ENCODE assay signal across 8 cellular contexts in genomic region chr16:30762991-30763725, GRCh38. TPM values are rescaled to one million over a fixed set of nuclear protein-coding genes. Genes with fewer than 3 reads are reported as not detected.
A peak's percentile ranks its signal among the peaks of the same experiment; 100 is the strongest.
DNase-seq lines count a peak whose midpoint lies in the region; ATAC-seq and TF ChIP-seq lines count a peak whose summit lies in the region.

No MANE protein-coding gene starts in this region.

- TF ChIP-seq CTCF in breast epithelium (IDR thresholded peaks at IDR 0.05), result no peak
- TF ChIP-seq CTCF in mesothelial cell of epicardium (IDR thresholded peaks at IDR 0.05; ENCODE audit: unreplicated experiment), result no peak
- TF ChIP-seq CTCF in vagina (IDR thresholded peaks at IDR 0.05), result no peak

- H3K4me1 ChIP-seq in breast epithelium (peaks cover 3 to 19% of the 10 kb centered on the region in 2 donors), vagina (peaks cover 37% of the 10 kb centered on the region)

- no peak for DNase-seq in stimulated activated naive CD8-positive, alpha-beta T cell treated with anti-CD3 and anti-CD28 coated beads, Interleukin-15, Interleukin-2, amounts not matched to agents 100 U/mL and 50 U/mL, for 24 hours
- no peak for DNase-seq in breast epithelium (ENCODE audit: low spot score in 2 of 2)
- no peak for DNase-seq in mesothelial cell of epicardium (ENCODE audit: low spot score in 2 of 2, unreplicated experiment in 2 of 2)
- DNase-seq in vagina (ENCODE audit: extremely low spot score in 2 of 2), result no peak
- DNase-seq in NCI-H2081 treated with DMSO at 0.1 percent for 48 hours (lab: John Stamatoyannopoulos, UW), result no peak
- DNase-seq in Kasumi-1 (lab: John Stamatoyannopoulos, UW), result no peak
- DNase-seq in DMS114 treated with DMSO at 0.1 percent for 48 hours (lab: John Stamatoyannopoulos, UW; ENCODE audit: unreplicated experiment), result no peak

- H3K27ac Mint-ChIP-seq in stimulated activated naive CD8-positive, alpha-beta T cell treated with anti-CD3 and anti-CD28 coated beads, Interleukin-15, Interleukin-2, amounts not matched to agents 100 ng/mL and 50 ng/mL, for 24 hours, result peak overlapping the region; percentile 90
- peak overlapping the region; percentile 97 for H3K27ac Mint-ChIP-seq in mesothelial cell of epicardium

- TF ChIP-seq POLR2A in breast epithelium (IDR thresholded peaks at IDR 0.05) (no peak), vagina (IDR thresholded peaks at IDR 0.05) (no peak)

- peak overlapping the region; percentile 94 for H3K4me3 Mint-ChIP-seq in stimulated activated naive CD8-positive, alpha-beta T cell treated with anti-CD3 and anti-CD28 coated beads, Interleukin-15, Interleukin-2, amounts not matched to agents 100 ng/mL and 50 ng/mL, for 24 hours
- H3K4me3 Mint-ChIP-seq in mesothelial cell of epicardium, result peak overlapping the region; percentile 91

- H3K4me3 ChIP-seq in breast epithelium, result peak overlapping the region; percentile 82 to 93 (median 83)
- peak overlapping the region; percentile 74 to 98 for H3K4me3 ChIP-seq in vagina

- H3K9me3 ChIP-seq in breast epithelium (no peaks in the 10 kb centered on the region), vagina (no peaks in the 10 kb centered on the region)

- intact Hi-C loops in breast epithelium (cut with DNase I; ENCODE audit: low total_unique reads) (no loop called here), vagina (cut with DNase I) (loop anchor here (5.0 kb wide), 1 partner anchor 66 kb away; the partner anchor contains the start of gene SRCAP)

- no peaks in the 10 kb centered on the region for H3K27me3 Mint-ChIP-seq in stimulated activated naive CD8-positive, alpha-beta T cell treated with anti-CD3 and anti-CD28 coated beads, Interleukin-15, Interleukin-2, amounts not matched to agents 100 ng/mL and 50 ng/mL, for 24 hours
- no peaks in the 10 kb centered on the region for H3K27me3 Mint-ChIP-seq in mesothelial cell of epicardium (ENCODE audit: low read depth)

- H3K27ac ChIP-seq in breast epithelium (peak overlapping the region; percentile 89 to 96), vagina (peak overlapping the region; percentile 98)

- peaks cover 34% of the 10 kb centered on the region for H3K4me1 Mint-ChIP-seq in stimulated activated naive CD8-positive, alpha-beta T cell treated with anti-CD3 and anti-CD28 coated beads, Interleukin-15, Interleukin-2, amounts not matched to agents 100 ng/mL and 50 ng/mL, for 24 hours (ENCODE audit: low read depth)
- H3K4me1 Mint-ChIP-seq in mesothelial cell of epicardium, result peaks cover 22% of the 10 kb centered on the region

- H3K36me3 Mint-ChIP-seq in stimulated activated naive CD8-positive, alpha-beta T cell treated with anti-CD3 and anti-CD28 coated beads, Interleukin-15, Interleukin-2, amounts not matched to agents 100 ng/mL and 50 ng/mL, for 24 hours (ENCODE audit: low read depth), result peaks cover 37% of the 10 kb centered on the region
- H3K36me3 Mint-ChIP-seq in mesothelial cell of epicardium, result peaks cover 16% of the 10 kb centered on the region

- peaks cover 17% of the 10 kb centered on the region for H3K36me3 ChIP-seq in breast epithelium
- peaks cover 5 to 50% of the 10 kb centered on the region in 2 donors for H3K36me3 ChIP-seq in vagina

- H3K27me3 ChIP-seq in breast epithelium, result no peaks in the 10 kb centered on the region
- H3K27me3 ChIP-seq in vagina, result no peaks in the 10 kb centered on the region

- ATAC-seq in stimulated activated naive CD8-positive, alpha-beta T cell treated with anti-CD3 and anti-CD28 coated beads, Interleukin-15, Interleukin-2, amounts not matched to agents 100 U/mL and 50 U/mL, for 24 hours, result no peak

- no peaks in the 10 kb centered on the region for H3K9me3 Mint-ChIP-seq in stimulated activated naive CD8-positive, alpha-beta T cell treated with anti-CD3 and anti-CD28 coated beads, Interleukin-15, Interleukin-2, amounts not matched to agents 100 ng/mL and 50 ng/mL, for 24 hours
- H3K9me3 Mint-ChIP-seq in mesothelial cell of epicardium, result no peaks in the 10 kb centered on the region

RNA-seq across cellular contexts. Expression of gene RNF40, which starts 1.0 kb away (rescaled TPM):
- total RNA-seq in breast epithelium, result 10 to 100 TPM; 77.0 to 84.7 (median 77.3) TPM
- total RNA-seq in mesothelial cell of epicardium, result 124 to 130 TPM (median 126 TPM) in 3 replicates
- 60.9 TPM for total RNA-seq in vagina

RNA-seq across cellular contexts. Expression of gene CFAP119, which starts 1.3 kb away (rescaled TPM):
- 10 to 100 TPM in 2 of 3 donors, 1 to 10 TPM in 1; 1.4 to 17.1 (median 13.4) TPM for total RNA-seq in breast epithelium
- 6.0 to 7.4 TPM (median 6.3 TPM) in 3 replicates for total RNA-seq in mesothelial cell of epicardium
- total RNA-seq in vagina, result 1.7 TPM

RNA-seq across cellular contexts. Expression of gene PHKG2, which starts 14.9 kb away (rescaled TPM):
- total RNA-seq in breast epithelium (10 to 100 TPM; 28.5 to 38.8 (median 35.7) TPM), mesothelial cell of epicardium (44.6 to 53.2 TPM (median 46.4 TPM) in 3 replicates), vagina (32.9 TPM)

RNA-seq across cellular contexts. Expression of gene ZNF629, which starts 23.8 kb away (rescaled TPM):
- total RNA-seq in breast epithelium, result 10 to 100 TPM in 2 of 3 donors, 1 to 10 TPM in 1; 9.4 to 16.2 (median 10.5) TPM
- total RNA-seq in mesothelial cell of epicardium, result 40.8 to 41.6 TPM (median 41.4 TPM) in 3 replicates
- total RNA-seq in vagina, result 11.3 TPM
